ENCODE assay signal across 8 cellular contexts in genomic region chr1:234478481-234479309, GRCh38. TPM values are rescaled to one million over a fixed set of nuclear protein-coding genes. Genes with fewer than 3 reads are reported as not detected.
A peak's percentile ranks its signal among the peaks of the same experiment; 100 is the strongest.
DNase-seq lines count a peak whose midpoint lies in the region; ATAC-seq and TF ChIP-seq lines count a peak whose summit lies in the region.

TSS of gene TARBP1 (minus strand) at chr1:234479179. CDS start at chr1:234479103, 76 bp downstream.

- H3K9me3 Mint-ChIP-seq in chondrocyte (ENCODE audit: low read depth) = no peaks in the 10 kb centered on the region

- H3K27ac ChIP-seq in layer of hippocampus (ENCODE audit: low read depth, low read length) = peak within 1 kb of the TSS; percentile 83

- H3K27ac Mint-ChIP-seq in chondrocyte (ENCODE audit: unreplicated experiment) = no peak within 1 kb of the TSS

- ATAC-seq in GM18909 (IDR thresholded peaks at IDR 0.05; ENCODE audit: poor library complexity, unreplicated experiment) (peak; percentile 68), HG03139 (IDR thresholded peaks at IDR 0.05; ENCODE audit: unreplicated experiment) (peak; percentile 52)

- DNase-seq in AG20443 (ENCODE audit: low spot score) (peak; percentile 99), NCI-H345 (lab: John Stamatoyannopoulos, UW) (peak; percentile 85), chondrocyte (ENCODE audit: low spot score) (no peak)
- peak; percentile 59 for DNase-seq in activated CD4-positive, alpha-beta T cell treated with anti-CD3 and anti-CD28 coated beads for 1 hour
- DNase-seq in stimulated activated CD4-positive, alpha-beta T cell treated with anti-CD3 and anti-CD28 coated beads, Interleukin-1b, Interleukin-23, amount 100 ng/mL, for 4 hours (ENCODE audit: low read depth in 2 of 2) = peak; percentile 57 to 73

- H3K27me3 Mint-ChIP-seq in chondrocyte (ENCODE audit: low read depth) = peaks cover 23% of the 10 kb centered on the region

- H3K36me3 Mint-ChIP-seq in chondrocyte (ENCODE audit: low read depth) = no peaks in the 10 kb centered on the region

- peak; percentile 44 for TF ChIP-seq CTCF in chondrocyte (IDR thresholded peaks at IDR 0.05)

- peaks cover 20% of the 10 kb centered on the region for H3K4me1 Mint-ChIP-seq in chondrocyte (ENCODE audit: low read depth)

- no peaks in the 10 kb centered on the region for H3K27me3 ChIP-seq in layer of hippocampus (ENCODE audit: control insufficient read depth, insufficient read depth, low read length)

- peak within 1 kb of the TSS; percentile 78 for H3K4me3 Mint-ChIP-seq in chondrocyte (ENCODE audit: unreplicated experiment)

RNA-seq across cellular contexts. Expression of gene TARBP1, which starts in this region (rescaled TPM):
- 11.2 to 22.2 TPM (median 12.9 TPM) in 3 replicates for total RNA-seq in chondrocyte
